ENCODE assay signal across 11 cellular contexts in the genomic region with DNA sequence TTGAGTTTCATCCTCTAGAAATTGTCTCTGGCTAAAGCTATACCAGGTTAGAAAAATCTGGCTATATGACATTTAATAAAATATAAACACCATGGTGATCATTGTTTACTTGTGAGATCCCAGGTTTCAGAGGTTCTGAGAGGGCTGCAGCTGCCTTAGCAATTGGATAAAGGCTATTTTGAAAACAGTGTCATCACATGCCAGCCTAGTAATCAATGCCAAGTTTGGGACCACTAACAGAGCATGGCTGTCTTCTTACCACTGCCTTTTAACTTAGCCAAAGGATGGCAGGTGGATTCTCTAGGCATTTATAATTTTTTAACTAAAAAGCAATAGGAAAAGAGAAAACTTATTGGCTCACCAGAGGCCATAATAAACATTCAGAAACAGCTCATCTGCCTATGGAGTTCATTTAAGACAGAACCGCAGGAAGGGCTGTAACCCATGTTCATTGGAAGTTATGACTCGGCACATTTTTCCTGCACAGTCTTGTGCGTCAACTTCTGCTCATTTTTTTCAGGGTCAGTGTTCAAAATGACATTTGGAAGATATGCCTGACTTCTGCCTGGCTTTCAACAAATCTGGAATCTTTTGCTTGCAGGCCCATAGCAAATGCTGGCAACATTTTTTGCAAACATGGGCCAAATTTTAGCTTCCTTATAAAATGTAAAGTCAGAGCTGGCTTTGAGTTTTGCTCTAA.
A peak's percentile ranks its signal among the peaks of the same experiment; 100 is the strongest.
DNase-seq lines count a peak whose midpoint lies in the region; ATAC-seq and TF ChIP-seq lines count a peak whose summit lies in the region.
"Had no signal": no experiment of that assay in that cellular context is flagged by ENCODE, and none has a peak within 500 bp of the region (broad histone marks: within the 10 kb centered on the region; RNA-seq: fewer than 3 reads in every experiment).

No MANE protein-coding gene starts in this region.

- TF ChIP-seq POLR2A in prostate gland (IDR thresholded peaks at IDR 0.05), result no peak

- H3K9me3 Mint-ChIP-seq in nephron (no peaks in the 10 kb centered on the region), CD14-positive monocyte (peaks cover 0 to 4% (median 1%) of the 10 kb centered on the region in 7 donors)
- no peaks in the 10 kb centered on the region for H3K9me3 Mint-ChIP-seq in CD4-positive, alpha-beta memory T cell

- H3K9me3 ChIP-seq in prostate gland, result no peaks in the 10 kb centered on the region
- H3K9me3 ChIP-seq in CD4-positive, alpha-beta memory T cell (ENCODE audit: control insufficient read depth in 1 of 2, low read length in 2 of 2), result no peaks in the 10 kb centered on the region

- H3K4me3 Mint-ChIP-seq in nephron (no peak overlapping the region), CD14-positive monocyte (no peak overlapping the region)
- no peak overlapping the region for H3K4me3 Mint-ChIP-seq in CD4-positive, alpha-beta memory T cell

- H3K4me1 ChIP-seq in prostate gland (replicated peaks), result no peaks in the 10 kb centered on the region
- no peaks in the 10 kb centered on the region for H3K4me1 ChIP-seq in CD4-positive, alpha-beta memory T cell (ENCODE audit: insufficient read depth, low read length)

- no peaks in the 10 kb centered on the region for H3K27me3 Mint-ChIP-seq in nephron (ENCODE audit: low read depth)
- H3K27me3 Mint-ChIP-seq in CD14-positive monocyte (ENCODE audit: low read depth in 3 of 3), result peaks cover 0 to 2% (median 1%) of the 10 kb centered on the region in 3 donors
- no peaks in the 10 kb centered on the region for H3K27me3 Mint-ChIP-seq in CD4-positive, alpha-beta memory T cell

- H3K36me3 Mint-ChIP-seq in nephron (ENCODE audit: low read depth), result no peaks in the 10 kb centered on the region
- H3K36me3 Mint-ChIP-seq in CD14-positive monocyte, result no peaks in the 10 kb centered on the region
- H3K36me3 Mint-ChIP-seq in CD4-positive, alpha-beta memory T cell, result no peaks in the 10 kb centered on the region

- H3K27ac Mint-ChIP-seq in nephron (peak overlapping the region; percentile 43 to 86 (median 58)), CD14-positive monocyte (peak overlapping the region in 1 of 7 donors; percentile 44)
- no peak overlapping the region for H3K27ac Mint-ChIP-seq in CD4-positive, alpha-beta memory T cell

- H3K4me3 ChIP-seq in BJ (ENCODE audit: low read depth, low read length), result no peak overlapping the region
- no peak overlapping the region for H3K4me3 ChIP-seq in prostate gland
- H3K4me3 ChIP-seq in CD4-positive, alpha-beta memory T cell (ENCODE audit: low read length in 2 of 2), result no peak overlapping the region
- H3K4me3 ChIP-seq: skin epidermis had no signal

- no peak overlapping the region for H3K27ac ChIP-seq in prostate gland
- no peak overlapping the region for H3K27ac ChIP-seq in CD4-positive, alpha-beta memory T cell (ENCODE audit: low read depth, low read length)

- TF ChIP-seq CTCF in BJ (IDR thresholded peaks at IDR 0.05; ENCODE audit: insufficient read depth, low read depth, low read length) (no peak), nephron (IDR thresholded peaks at IDR 0.05; ENCODE audit: unreplicated experiment in 3 of 3) (no peak), CD14-positive monocyte (IDR thresholded peaks at IDR 0.05) (no peak), prostate gland (IDR thresholded peaks at IDR 0.05) (no peak)

- WGBS in prostate gland, result 49% methylated on average over 3 of the region's 3 CpGs

- H3K27me3 ChIP-seq in BJ (ENCODE audit: control insufficient read depth, insufficient read depth, low read length), result no peaks in the 10 kb centered on the region
- H3K27me3 ChIP-seq in prostate gland (replicated peaks; ENCODE audit: insufficient read depth), result no peaks in the 10 kb centered on the region
- H3K27me3 ChIP-seq in CD4-positive, alpha-beta memory T cell (ENCODE audit: insufficient read depth, low read length), result no peaks in the 10 kb centered on the region

- no peak for ATAC-seq in HG02759 (IDR thresholded peaks at IDR 0.05; ENCODE audit: unreplicated experiment)

- intact Hi-C loops in CD14-positive monocyte (cut with micrococcal nuclease), result no loop called here
- intact Hi-C loops in prostate gland (cut with DNase I), result no loop called here
- intact Hi-C loops in CD4-positive, alpha-beta memory T cell (cut with micrococcal nuclease), result no loop called here

- DNase-seq in BJ (ENCODE audit: low read depth), result peak; percentile 68
- DNase-seq in RPMI7951 (ENCODE audit: low read depth), result peak; percentile 65
- peak; percentile 99 for DNase-seq in fibroblast of gingiva (ENCODE audit: low read depth)
- DNase-seq in CD14-positive monocyte (ENCODE audit: low spot score), result no peak
- no peak for DNase-seq in prostate gland (ENCODE audit: low spot score)
- DNase-seq in CD4-positive, alpha-beta memory T cell, result no peak
- DNase-seq: DMS79 treated with DMSO at 0.1 percent for 48 hours, NCI-H1694 treated with DMSO at 0.1 percent for 48 hours had no signal

- POLR2A ChIA-PET in BJ (lab: Charles Lee), result no interaction called here
- POLR2A ChIA-PET in CD4-positive, alpha-beta memory T cell (lab: Charles Lee; ENCODE audit: partially characterized antibody), result interaction anchor here (1.2 kb wide), 1 partner anchor 25 kb away, joined by 3 read pairs; no protein-coding TSS in a partner anchor

- peaks cover 33% of the 10 kb centered on the region for H3K4me1 Mint-ChIP-seq in nephron
- peaks cover 9% of the 10 kb centered on the region for H3K4me1 Mint-ChIP-seq in CD14-positive monocyte
- H3K4me1 Mint-ChIP-seq in CD4-positive, alpha-beta memory T cell, result no peaks in the 10 kb centered on the region

- H3K36me3 ChIP-seq in BJ (ENCODE audit: control insufficient read depth, insufficient read depth, low read length), result no peaks in the 10 kb centered on the region
- H3K36me3 ChIP-seq in prostate gland, result no peaks in the 10 kb centered on the region
- no peaks in the 10 kb centered on the region for H3K36me3 ChIP-seq in CD4-positive, alpha-beta memory T cell (ENCODE audit: insufficient read depth, low read length)

- CTCF ChIA-PET in BJ (lab: Yijun Ruan, JAX), result no interaction called here
- CTCF ChIA-PET in CD4-positive, alpha-beta memory T cell (lab: Charles Lee; ENCODE audit: partially characterized antibody), result no interaction called here

Comparison
In these comparisons a context has a peak if more than half of its experiments do, and no peak if none do; other contexts are left out.
1. DNase-seq: peak in BJ (single experiment), RPMI7951 (single experiment) and fibroblast of gingiva (single experiment); none in CD14-positive monocyte (single experiment), prostate gland (single experiment) and CD4-positive, alpha-beta memory T cell (0 of 5).
2. H3K27ac Mint-ChIP-seq: peak in nephron (3 of 3); none in CD4-positive, alpha-beta memory T cell (0 of 7).